ENCODE assay signal across 19 cellular contexts in genomic region chr2:59237311-59237710, GRCh38.
"Had no signal": no experiment of that assay in that cellular context is flagged by ENCODE, and none has a peak within 500 bp of the region (broad histone marks: within the 10 kb centered on the region; RNA-seq: fewer than 3 reads in every experiment).

No MANE protein-coding gene starts in this region.

- H3K4me3 ChIP-seq: hepatocyte, pancreas, stomach, testis, upper lobe of right lung had no signal

- H3K4me1 Mint-ChIP-seq: activated CD4-positive, alpha-beta memory T cell treated with anti-CD3 and anti-CD28 coated beads, Interleukin-2, amount 10 ng/mL, durations not matched to agents 7 days and 5 days; activated CD4-positive, alpha-beta T cell treated with anti-CD3 and anti-CD28 coated beads for 36 hours had no signal

- H3K9me3 Mint-ChIP-seq: activated CD4-positive, alpha-beta memory T cell treated with anti-CD3 and anti-CD28 coated beads, Interleukin-2, amount 10 ng/mL, durations not matched to agents 7 days and 5 days; activated naive CD4-positive, alpha-beta T cell treated with anti-CD3 and anti-CD28 coated beads, Interleukin-2, amount 50 U/mL, for 72 hours; activated T-cell treated with anti-CD3 and anti-CD28 coated beads, Interleukin-2, amount 50 U/mL, for 24 hours; naive B cell had no signal

- ATAC-seq: activated CD4-positive, alpha-beta T cell treated with anti-CD3 and anti-CD28 coated beads for 36 hours; activated naive CD4-positive, alpha-beta T cell treated with anti-CD3 and anti-CD28 coated beads, Interleukin-2, amount 50 U/mL, for 72 hours; esophagus mucosa; left lobe of liver; pancreas; sciatic nerve; upper lobe of right lung had no signal

- H3K4me1 ChIP-seq: pancreas, stomach, testis, upper lobe of right lung had no signal

- H3K9me3 ChIP-seq: pancreas, stomach, testis, upper lobe of right lung had no signal

- H3K4me3 Mint-ChIP-seq: activated CD4-positive, alpha-beta memory T cell treated with anti-CD3 and anti-CD28 coated beads, Interleukin-2, amount 10 ng/mL, durations not matched to agents 7 days and 5 days; activated CD4-positive, alpha-beta T cell treated with anti-CD3 and anti-CD28 coated beads for 36 hours; activated T-cell treated with anti-CD3 and anti-CD28 coated beads, Interleukin-2, amount 50 U/mL, for 24 hours; naive B cell had no signal

- DNase-seq: activated CD4-positive, alpha-beta memory T cell treated with anti-CD3 and anti-CD28 coated beads, Interleukin-2, amount 10 ng/mL, durations not matched to agents 7 days and 5 days; activated CD4-positive, alpha-beta T cell treated with anti-CD3 and anti-CD28 coated beads for 36 hours; activated T-cell treated with anti-CD3 and anti-CD28 coated beads, Interleukin-2, amount 50 U/mL, for 24 hours; amniotic stem cell; caudate nucleus; naive B cell; pancreas; stimulated activated CD4-positive, alpha-beta T cell treated with anti-CD3 and anti-CD28 coated beads, Interleukin-1b, Interleukin-23, amount 100 ng/mL, for 48 hours; stomach; T-helper 9 cell; testis; upper lobe of right lung had no signal

- H3K4me2 ChIP-seq: hepatocyte had no signal

- H3K36me3 Mint-ChIP-seq: activated naive CD4-positive, alpha-beta T cell treated with anti-CD3 and anti-CD28 coated beads, Interleukin-2, amount 50 U/mL, for 72 hours; naive B cell had no signal

- H3K27me3 Mint-ChIP-seq: activated CD4-positive, alpha-beta memory T cell treated with anti-CD3 and anti-CD28 coated beads, Interleukin-2, amount 10 ng/mL, durations not matched to agents 7 days and 5 days; activated CD4-positive, alpha-beta T cell treated with anti-CD3 and anti-CD28 coated beads for 36 hours; activated T-cell treated with anti-CD3 and anti-CD28 coated beads, Interleukin-2, amount 50 U/mL, for 24 hours had no signal

- FAIRE-seq: colon, keratinocyte, pancreas had no signal

- H3K27ac ChIP-seq: hepatocyte, pancreas, stomach, testis, upper lobe of right lung had no signal

- H3K27ac Mint-ChIP-seq: activated CD4-positive, alpha-beta memory T cell treated with anti-CD3 and anti-CD28 coated beads, Interleukin-2, amount 10 ng/mL, durations not matched to agents 7 days and 5 days; activated CD4-positive, alpha-beta T cell treated with anti-CD3 and anti-CD28 coated beads for 36 hours; activated naive CD4-positive, alpha-beta T cell treated with anti-CD3 and anti-CD28 coated beads, Interleukin-2, amount 50 U/mL, for 72 hours; activated T-cell treated with anti-CD3 and anti-CD28 coated beads, Interleukin-2, amount 50 U/mL, for 24 hours; naive B cell had no signal
